Comparison of ENCODE assay signal across 1 cellular context in genomic region chr13:49746111-49746510, GRCh38.
A peak's percentile ranks its signal among the peaks of the same experiment; 100 is the strongest.
TF ChIP-seq lines count a peak whose summit lies in the region.

No MANE protein-coding gene starts in this region.

TF ChIP-seq in HepG2, 621 proteins besides CTCF, POLR2A, EP300 and RAD21 (continued from another document and continues in another):
- no peak for TF ChIP-seq PRPF4 (IDR thresholded peaks at IDR 0.05; ENCODE audit: low read depth, low read length, poor library complexity, severe bottlenecking)
- TF ChIP-seq TBX2 (CRISPR knock-in tag; IDR thresholded peaks at IDR 0.05; ENCODE audit: borderline replicate concordance), result peak; percentile 98
- no peak for TF ChIP-seq MTA3 (CRISPR knock-in tag; IDR thresholded peaks at IDR 0.05)
- TF ChIP-seq KMT2B (CRISPR knock-in tag; IDR thresholded peaks at IDR 0.05), result peak; percentile 32; the same call in 1 of the 2 replicates
- no peak for TF ChIP-seq ZBTB46 (CRISPR knock-in tag; IDR thresholded peaks at IDR 0.05; ENCODE audit: borderline replicate concordance)
- TF ChIP-seq ZNF792 (CRISPR knock-in tag; IDR thresholded peaks at IDR 0.05), result 0 out of 2 replicates have a peak, but pooled peaks have one; percentile 17
- no peak for TF ChIP-seq ZNF382 (CRISPR knock-in tag; IDR thresholded peaks at IDR 0.05; ENCODE audit: borderline replicate concordance)
- peak; percentile 50; the same call in 1 of the 2 replicates for TF ChIP-seq ARID4A (CRISPR knock-in tag; IDR thresholded peaks at IDR 0.05; ENCODE audit: borderline replicate concordance)
- peak; percentile 100 for TF ChIP-seq ZNF18 (CRISPR knock-in tag; IDR thresholded peaks at IDR 0.05; ENCODE audit: insufficient replicate concordance)
- TF ChIP-seq ATM (IDR thresholded peaks at IDR 0.05; ENCODE audit: borderline replicate concordance), result no peak
- TF ChIP-seq NONO (IDR thresholded peaks at IDR 0.05), result no peak
- peak; percentile 59 for TF ChIP-seq NONO (CRISPR knock-in tag; conservative IDR thresholded peaks at IDR 0.05)
- TF ChIP-seq ZSCAN21 (CRISPR knock-in tag; IDR thresholded peaks at IDR 0.05; ENCODE audit: borderline replicate concordance), result no peak
- TF ChIP-seq BCL6 (CRISPR knock-in tag; IDR thresholded peaks at IDR 0.05), result peak; percentile 77
- peak; percentile 94 for TF ChIP-seq HOMEZ (CRISPR knock-in tag; IDR thresholded peaks at IDR 0.05; ENCODE audit: low read depth)
- peak; percentile 47; the same call in 1 of the 2 replicates for TF ChIP-seq MYC (CRISPR knock-in tag; IDR thresholded peaks at IDR 0.05; ENCODE audit: borderline replicate concordance)
- TF ChIP-seq DR1 (CRISPR knock-in tag; IDR thresholded peaks at IDR 0.05), result no peak
- peak; percentile 64; the same call in 1 of the 2 replicates for TF ChIP-seq ATF2 (CRISPR knock-in tag; IDR thresholded peaks at IDR 0.05)
- peak; percentile 31; the same call in 1 of the 2 replicates for TF ChIP-seq RERE (CRISPR knock-in tag; IDR thresholded peaks at IDR 0.05; ENCODE audit: low read depth)
- TF ChIP-seq FOXJ3 (CRISPR knock-in tag; IDR thresholded peaks at IDR 0.05; ENCODE audit: borderline replicate concordance), result peak; percentile 83
- TF ChIP-seq ZMYM2 (CRISPR knock-in tag; IDR thresholded peaks at IDR 0.05), result peak; percentile 71
- TF ChIP-seq KDM2A (CRISPR knock-in tag; IDR thresholded peaks at IDR 0.05; ENCODE audit: borderline replicate concordance, low read depth), result 0 out of 2 replicates have a peak, but pooled peaks have one; percentile 34
- TF ChIP-seq TFDP2 (CRISPR knock-in tag; IDR thresholded peaks at IDR 0.05), result 0 out of 2 replicates have a peak, but pooled peaks have one; percentile 26
- peak; percentile 75 for TF ChIP-seq ZMYM3 (CRISPR knock-in tag; IDR thresholded peaks at IDR 0.05)
- peak; percentile 86 for TF ChIP-seq SP5 (CRISPR knock-in tag; IDR thresholded peaks at IDR 0.05; ENCODE audit: borderline replicate concordance, low read depth)
- no peak for TF ChIP-seq SOX6 (IDR thresholded peaks at IDR 0.05)
- TF ChIP-seq SOX6 (CRISPR knock-in tag; IDR thresholded peaks at IDR 0.05), result peak; percentile 97
- no peak for TF ChIP-seq ZNF552 (CRISPR knock-in tag; IDR thresholded peaks at IDR 0.05; ENCODE audit: borderline replicate concordance)
- peak; percentile 55 for TF ChIP-seq ZNF574 (CRISPR knock-in tag; IDR thresholded peaks at IDR 0.05)
- TF ChIP-seq KAT2B (IDR thresholded peaks at IDR 0.05; ENCODE audit: borderline replicate concordance, low read depth, low read length), result no peak
- no peak for TF ChIP-seq DMTF1 (CRISPR knock-in tag; IDR thresholded peaks at IDR 0.05)
- TF ChIP-seq ZNF564 (CRISPR knock-in tag; IDR thresholded peaks at IDR 0.05), result no peak
- TF ChIP-seq ESRRA (CRISPR knock-in tag; IDR thresholded peaks at IDR 0.05; ENCODE audit: low read depth), result no peak
- TF ChIP-seq ZFP62 (CRISPR knock-in tag; IDR thresholded peaks at IDR 0.05), result no peak
- TF ChIP-seq POGZ (CRISPR knock-in tag; IDR thresholded peaks at IDR 0.05), result peak; percentile 90
